30 cellular contexts compared by ENCODE assay signal in the genomic region with DNA sequence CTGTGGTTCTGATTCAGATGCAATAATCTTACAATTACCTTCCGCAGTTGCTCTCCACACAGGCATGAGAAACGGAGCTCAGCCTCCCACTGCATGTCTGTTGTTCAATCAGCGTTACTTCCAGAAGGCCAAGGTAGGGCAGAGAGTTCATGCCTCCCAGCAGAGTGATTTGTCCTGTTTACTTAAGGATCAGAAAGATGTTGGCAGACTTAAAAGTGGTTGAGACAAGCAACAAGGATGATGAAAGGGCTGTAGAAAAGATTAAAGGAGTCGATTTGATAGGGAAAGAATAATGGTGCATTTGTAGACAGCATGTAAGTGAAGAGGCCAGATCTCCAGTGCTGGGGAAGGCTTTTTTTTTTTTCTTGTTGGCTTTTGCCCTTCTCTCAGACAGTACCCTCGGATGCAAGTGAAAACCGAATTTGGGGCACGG. TPM values are rescaled to one million over a fixed set of nuclear protein-coding genes. Genes with fewer than 3 reads are reported as not detected.
DNase-seq lines count a peak whose midpoint lies in the region; TF ChIP-seq lines count a peak whose summit lies in the region.
"Had no signal": no experiment of that assay in that cellular context is flagged by ENCODE, and none has a peak within 500 bp of the region (broad histone marks: within the 10 kb centered on the region; RNA-seq: fewer than 3 reads in every experiment).

No MANE protein-coding gene starts in this region.

- H4K91ac ChIP-seq in mesenchymal stem cell (ENCODE audit: low read length) = no peak overlapping the region

- DNase-seq in WERI-Rb-1 (peak; percentile 45), mesothelial cell of epicardium (ENCODE audit: low spot score in 2 of 2, unreplicated experiment in 2 of 2) (no peak), mesenchymal stem cell (no peak), GM10266 (ENCODE audit: extremely low spot score) (no peak)
- DNase-seq in activated CD4-positive, alpha-beta memory T cell treated with anti-CD3 and anti-CD28 coated beads for 36 hours = no peak
- DNase-seq: activated CD4-positive, alpha-beta memory T cell treated with anti-CD3 and anti-CD28 coated beads, Interleukin-2, amount 10 ng/mL, durations not matched to agents 7 days and 5 days; activated CD4-positive, CD25-positive, alpha-beta regulatory T cell; activated effector memory CD4-positive, alpha-beta T cell treated with anti-CD3 and anti-CD28 coated beads, Interleukin-2, amount 50 U/mL, for 16 hours; activated naive CD8-positive, alpha-beta T cell treated with anti-CD3 and anti-CD28 coated beads, Interleukin-2, amount 50 U/mL, for 24 hours; activated T-cell treated with anti-CD3 and anti-CD28 coated beads for 4 hours; body of pancreas; effector CD4-positive, alpha-beta T cell; esophagus squamous epithelium; gastrocnemius medialis; GOT3; hypothalamus; lower lobe of right lung; NCI-H1092 treated with DMSO at 0.1 percent for 48 hours; NCI-H2081; psoas muscle; SK-N-SH; stimulated activated CD4-positive, alpha-beta T cell treated with anti-CD3 and anti-CD28 coated beads, Interleukin-2, amount 100 ng/mL, for 24 hours; stimulated activated naive B cell treated with anti-CD40 and anti-IgM and Interleukin-4, amounts not matched to agents 10 μg/mL and 1 μg/mL and 100 μg/mL, for 72 hours; testis had no signal

- H3K4me3 ChIP-seq in HEK293 (ENCODE audit: low read depth, low read length) (no peak overlapping the region), WERI-Rb-1 (ENCODE audit: low read depth, low read length) (no peak overlapping the region), mesenchymal stem cell (ENCODE audit: insufficient read depth in 1 of 2, low read depth in 1 of 2, low read length in 2 of 2) (no peak overlapping the region)
- H3K4me3 ChIP-seq: body of pancreas, esophagus squamous epithelium, gastrocnemius medialis, lower lobe of right lung, psoas muscle, testis had no signal

- no peak overlapping the region for H2BK5ac ChIP-seq in mesenchymal stem cell (ENCODE audit: low read depth, low read length, poor library complexity, severe bottlenecking)

- no peak overlapping the region for H4K8ac ChIP-seq in mesenchymal stem cell (ENCODE audit: low read length)

- H3K36me3 ChIP-seq in HEK293 (ENCODE audit: control insufficient read depth in 2 of 2, insufficient read depth in 1 of 2, low read length in 2 of 2) (no peaks in the 10 kb centered on the region), WERI-Rb-1 (no peaks in the 10 kb centered on the region), mesenchymal stem cell (ENCODE audit: control insufficient read depth in 1 of 2, insufficient read depth in 2 of 2, low read depth in 1 of 2, low read length in 2 of 2) (no peaks in the 10 kb centered on the region)
- H3K36me3 ChIP-seq: esophagus squamous epithelium, gastrocnemius medialis, lower lobe of right lung had no signal

- no peak overlapping the region for H3K18ac ChIP-seq in mesenchymal stem cell (ENCODE audit: low read depth in 1 of 2, low read length in 2 of 2)

- no peak overlapping the region for H2BK12ac ChIP-seq in mesenchymal stem cell (ENCODE audit: low read length in 2 of 2)

- no peaks in the 10 kb centered on the region for H3K9me3 Mint-ChIP-seq in mesothelial cell of epicardium
- H3K9me3 Mint-ChIP-seq in activated CD4-positive, alpha-beta memory T cell treated with anti-CD3 and anti-CD28 coated beads for 36 hours = no peaks in the 10 kb centered on the region
- H3K9me3 Mint-ChIP-seq: activated CD4-positive, alpha-beta memory T cell treated with anti-CD3 and anti-CD28 coated beads, Interleukin-2, amount 10 ng/mL, durations not matched to agents 7 days and 5 days; activated naive CD8-positive, alpha-beta T cell treated with anti-CD3 and anti-CD28 coated beads, Interleukin-2, amount 50 U/mL, for 24 hours; stimulated activated naive B cell treated with anti-CD40 and anti-IgM and Interleukin-4, amounts not matched to agents 10 μg/mL and 1 μg/mL and 100 μg/mL, for 72 hours had no signal

- H3K23ac ChIP-seq in mesenchymal stem cell (ENCODE audit: low read length in 2 of 2) = no peak overlapping the region

- H3K14ac ChIP-seq in mesenchymal stem cell (ENCODE audit: low read length in 2 of 2) = no peak overlapping the region

- H3K36me3 Mint-ChIP-seq in mesothelial cell of epicardium = no peaks in the 10 kb centered on the region
- H3K36me3 Mint-ChIP-seq in activated CD4-positive, alpha-beta memory T cell treated with anti-CD3 and anti-CD28 coated beads for 36 hours = no peaks in the 10 kb centered on the region

- H2BK15ac ChIP-seq in mesenchymal stem cell (ENCODE audit: low read depth, poor library complexity, severe bottlenecking) = no peak overlapping the region

- WGBS in mesenchymal stem cell = 81% methylated on average over 7 of the region's 7 CpGs

- H3K4me1 ChIP-seq in HEK293 (ENCODE audit: control insufficient read depth, insufficient read depth, low read length) (0 out of 2 replicates have a peak, but pooled peaks cover 2% of the 10 kb centered on the region), mesenchymal stem cell (ENCODE audit: control insufficient read depth, insufficient read depth, low read depth, low read length) (no peaks in the 10 kb centered on the region)
- H3K4me1 ChIP-seq: body of pancreas, gastrocnemius medialis, psoas muscle, testis had no signal

- CTCF ChIA-PET in HEK293 (lab: Yijun Ruan, JAX) = interaction anchor here (1.0 to 1.4 kb wide), 2 partner anchors 13 to 434 kb away, joined by 3 read pairs; no protein-coding TSS in a partner anchor
- CTCF ChIA-PET in activated CD4-positive, alpha-beta memory T cell treated with anti-CD3 and anti-CD28 coated beads for 36 hours (lab: Charles Lee) = interaction anchor here (1.0 kb wide), 1 partner anchor 13 kb away, joined by 3 read pairs; no protein-coding TSS in a partner anchor

- H3K4me3 Mint-ChIP-seq in mesothelial cell of epicardium = no peak overlapping the region
- no peak overlapping the region for H3K4me3 Mint-ChIP-seq in activated CD4-positive, alpha-beta memory T cell treated with anti-CD3 and anti-CD28 coated beads for 36 hours
- H3K4me3 Mint-ChIP-seq: activated CD4-positive, alpha-beta memory T cell treated with anti-CD3 and anti-CD28 coated beads, Interleukin-2, amount 10 ng/mL, durations not matched to agents 7 days and 5 days; activated naive CD8-positive, alpha-beta T cell treated with anti-CD3 and anti-CD28 coated beads, Interleukin-2, amount 50 U/mL, for 24 hours; stimulated activated naive B cell treated with anti-CD40 and anti-IgM and Interleukin-4, amounts not matched to agents 10 μg/mL and 1 μg/mL and 100 μg/mL, for 72 hours had no signal

- TF ChIP-seq CTCF in HEK293 (tag by site-specific recombination; IDR thresholded peaks at IDR 0.05) (no peak), WERI-Rb-1 (IDR thresholded peaks at IDR 0.05; ENCODE audit: low read depth, low read length) (no peak), mesothelial cell of epicardium (IDR thresholded peaks at IDR 0.05; ENCODE audit: unreplicated experiment) (no peak), GM10266 (IDR thresholded peaks at IDR 0.05; ENCODE audit: control insufficient read depth, insufficient read depth, low read depth, missing control alignments) (no peak)

- H3K4ac ChIP-seq in mesenchymal stem cell (ENCODE audit: low read depth in 1 of 2, low read length in 2 of 2) = no peak overlapping the region

- no peak overlapping the region for H2AK5ac ChIP-seq in mesenchymal stem cell (ENCODE audit: low read length, severe bottlenecking)

- H3K4me1 Mint-ChIP-seq in mesothelial cell of epicardium = peaks cover 9% of the 10 kb centered on the region
- peaks cover 11% of the 10 kb centered on the region for H3K4me1 Mint-ChIP-seq in activated CD4-positive, alpha-beta memory T cell treated with anti-CD3 and anti-CD28 coated beads for 36 hours (ENCODE audit: low read depth)

- H2BK120ac ChIP-seq in mesenchymal stem cell (ENCODE audit: low read depth, low read length) = no peak overlapping the region

- no peak overlapping the region for H3K4me2 ChIP-seq in mesenchymal stem cell (ENCODE audit: low read length, poor library complexity, severe bottlenecking)
- H3K4me2 ChIP-seq: SK-N-SH had no signal

- H3K27ac ChIP-seq in HEK293 (ENCODE audit: extremely low read depth, low read depth, low read length) (no peak overlapping the region), WERI-Rb-1 (peak overlapping the region; percentile 45), mesenchymal stem cell (ENCODE audit: low read length, poor library complexity, severe bottlenecking) (no peak overlapping the region)
- H3K27ac ChIP-seq: body of pancreas, esophagus squamous epithelium, gastrocnemius medialis, lower lobe of right lung, psoas muscle, testis had no signal

- no peaks in the 10 kb centered on the region for H3K79me1 ChIP-seq in mesenchymal stem cell (replicated peaks; ENCODE audit: low read length, poor library complexity, severe bottlenecking)

- no peaks in the 10 kb centered on the region for H3K9me3 ChIP-seq in HEK293 (ENCODE audit: control insufficient read depth, insufficient read depth, low read depth, low read length)
- H3K9me3 ChIP-seq in WERI-Rb-1 (ENCODE audit: severe bottlenecking) = no peaks in the 10 kb centered on the region
- no peaks in the 10 kb centered on the region for H3K9me3 ChIP-seq in mesenchymal stem cell (ENCODE audit: control insufficient read depth, low read length)
- H3K9me3 ChIP-seq: body of pancreas, esophagus squamous epithelium, gastrocnemius medialis, lower lobe of right lung, psoas muscle, SK-N-SH, testis had no signal

- no peak overlapping the region for H3K9ac ChIP-seq in mesenchymal stem cell (ENCODE audit: low read length)
- H3K9ac ChIP-seq: SK-N-SH had no signal

- no peaks in the 10 kb centered on the region for H3K27me3 ChIP-seq in WERI-Rb-1 (ENCODE audit: insufficient read depth, low read depth, severe bottlenecking)
- no peaks in the 10 kb centered on the region for H3K27me3 ChIP-seq in mesenchymal stem cell (ENCODE audit: control insufficient read depth in 1 of 2, insufficient read depth in 1 of 2, low read length in 2 of 2)
- H3K27me3 ChIP-seq: body of pancreas, gastrocnemius medialis, testis had no signal

- intact Hi-C loops in activated CD4-positive, alpha-beta memory T cell treated with anti-CD3 and anti-CD28 coated beads for 36 hours (cut with micrococcal nuclease) = no loop called here

- no peaks in the 10 kb centered on the region for H3K27me3 Mint-ChIP-seq in mesothelial cell of epicardium (ENCODE audit: low read depth)
- no peaks in the 10 kb centered on the region for H3K27me3 Mint-ChIP-seq in activated CD4-positive, alpha-beta memory T cell treated with anti-CD3 and anti-CD28 coated beads for 36 hours
- H3K27me3 Mint-ChIP-seq: activated naive CD8-positive, alpha-beta T cell treated with anti-CD3 and anti-CD28 coated beads, Interleukin-2, amount 50 U/mL, for 24 hours; stimulated activated naive B cell treated with anti-CD40 and anti-IgM and Interleukin-4, amounts not matched to agents 10 μg/mL and 1 μg/mL and 100 μg/mL, for 72 hours had no signal

- peak overlapping the region; percentile 47 for H3K27ac Mint-ChIP-seq in mesothelial cell of epicardium
- H3K27ac Mint-ChIP-seq in activated CD4-positive, alpha-beta memory T cell treated with anti-CD3 and anti-CD28 coated beads for 36 hours = no peak overlapping the region
- H3K27ac Mint-ChIP-seq: activated CD4-positive, alpha-beta memory T cell treated with anti-CD3 and anti-CD28 coated beads, Interleukin-2, amount 10 ng/mL, durations not matched to agents 7 days and 5 days; activated naive CD8-positive, alpha-beta T cell treated with anti-CD3 and anti-CD28 coated beads, Interleukin-2, amount 50 U/mL, for 24 hours; CD14-positive monocyte had no signal

- POLR2A ChIA-PET in HEK293 (lab: Yijun Ruan, JAX) = interaction anchor here (2.8 kb wide), 1 partner anchor 20 kb away, joined by 11 read pairs; no protein-coding TSS in a partner anchor
- POLR2A ChIA-PET in activated CD4-positive, alpha-beta memory T cell treated with anti-CD3 and anti-CD28 coated beads for 36 hours (lab: Charles Lee) = interaction anchor here (1.0 kb wide), 1 partner anchor 20 kb away, joined by 3 read pairs; no protein-coding TSS in a partner anchor

- no peak overlapping the region for H2AFZ ChIP-seq in mesenchymal stem cell (ENCODE audit: low read depth, low read length)

RNA-seq across cellular contexts. Expression of a gene that starts 26.6 kb away (rescaled TPM):
- total RNA-seq in mesothelial cell of epicardium = 14.9 to 19.1 TPM (median 17.9 TPM) in 3 replicates
- polyA plus RNA-seq in mesenchymal stem cell (2013, experiment 1 of 2) = 0.76 TPM
- polyA plus RNA-seq in mesenchymal stem cell (2013, experiment 2 of 2) = 0.63 TPM
- total RNA-seq in activated CD4-positive, alpha-beta memory T cell treated with anti-CD3 and anti-CD28 coated beads for 36 hours = 100 to 1,000 TPM; 134 to 141 TPM
- total RNA-seq: G401, RPMI7951 had no signal

RNA-seq across cellular contexts. Expression of a gene that starts 26.9 kb away (rescaled TPM):
- 8.9 to 9.9 TPM (median 9.8 TPM) in 3 replicates for total RNA-seq in mesothelial cell of epicardium
- 17.9 TPM for polyA plus RNA-seq in mesenchymal stem cell (2013, experiment 1 of 2)
- 18.1 TPM for polyA plus RNA-seq in mesenchymal stem cell (2013, experiment 2 of 2)
- 1 to 10 TPM; 5.1 to 6.5 TPM for total RNA-seq in activated CD4-positive, alpha-beta memory T cell treated with anti-CD3 and anti-CD28 coated beads for 36 hours

RNA-seq across cellular contexts. Expression of a gene that starts 29.8 kb away (rescaled TPM):
- not detected in 3 replicates for total RNA-seq in mesothelial cell of epicardium
- polyA plus RNA-seq in mesenchymal stem cell (2013, experiment 1 of 2) = not detected
- polyA plus RNA-seq in mesenchymal stem cell (2013, experiment 2 of 2) = not detected
- total RNA-seq in activated CD4-positive, alpha-beta memory T cell treated with anti-CD3 and anti-CD28 coated beads for 36 hours = not detected
- total RNA-seq: activated CD4-positive, alpha-beta memory T cell treated with anti-CD3 and anti-CD28 coated beads, Interleukin-2, amount 10 ng/mL, durations not matched to agents 7 days and 5 days; body of pancreas; esophagus squamous epithelium; G401; gastrocnemius medialis; lower lobe of right lung; NCI-H460; psoas muscle; RPMI7951; skeletal muscle tissue; testis had no signal
- polyA plus RNA-seq: CD14-positive monocyte, psoas muscle, SK-N-SH had no signal

RNA-seq across cellular contexts. Expression of a gene that starts 38.5 kb away (rescaled TPM):
- total RNA-seq in mesothelial cell of epicardium = 17.1 to 20.4 TPM (median 18.2 TPM) in 3 replicates
- 5.2 TPM for polyA plus RNA-seq in mesenchymal stem cell (2013, experiment 1 of 2)
- polyA plus RNA-seq in mesenchymal stem cell (2013, experiment 2 of 2) = 4.9 TPM
- 100 to 1,000 TPM; 107 to 113 TPM for total RNA-seq in activated CD4-positive, alpha-beta memory T cell treated with anti-CD3 and anti-CD28 coated beads for 36 hours
- total RNA-seq: body of pancreas had no signal
